11 cellular contexts compared by ENCODE assay signal in the genomic region with DNA sequence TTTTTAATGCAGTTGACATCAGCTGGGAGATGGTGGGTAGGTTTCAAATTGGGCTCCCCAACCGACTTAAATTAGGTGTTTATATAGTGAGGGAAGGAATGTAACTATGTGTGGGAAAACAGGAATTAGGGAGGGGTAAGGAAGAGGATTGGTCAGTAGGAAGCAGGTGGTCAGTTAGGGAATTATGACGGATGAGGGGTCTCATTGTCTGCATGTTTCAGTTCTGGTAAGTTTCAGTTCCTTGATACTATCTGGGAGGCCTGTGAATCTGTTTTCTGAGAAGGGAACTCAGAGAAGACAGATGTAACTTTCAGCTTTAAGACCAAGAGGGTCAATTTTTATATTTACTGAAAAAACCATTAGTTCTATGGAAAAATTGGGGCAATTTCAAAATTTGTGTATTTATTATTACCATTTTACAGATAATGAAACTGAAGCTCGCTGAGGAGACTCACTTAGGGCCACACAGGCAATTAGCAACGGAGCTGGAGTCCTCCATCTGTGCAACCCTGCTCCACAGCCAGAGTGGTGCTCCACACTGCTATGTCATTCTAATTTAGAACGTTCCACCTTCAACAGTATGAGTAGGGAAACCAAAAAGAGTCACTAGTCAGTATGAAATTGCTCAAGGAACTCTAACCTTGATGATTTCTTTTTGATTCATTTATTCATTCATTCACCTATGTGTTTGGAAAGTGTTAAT.
DNase-seq lines count a peak whose midpoint lies in the region; ATAC-seq lines count a peak whose summit lies in the region.
"Had no signal": no experiment of that assay in that cellular context is flagged by ENCODE, and none has a peak within 500 bp of the region (broad histone marks: within the 10 kb centered on the region; RNA-seq: fewer than 3 reads in every experiment).

No MANE protein-coding gene starts in this region.

- H3K36me3 Mint-ChIP-seq in memory B cell, result peaks cover 3% of the 10 kb centered on the region

- H3K9me3 Mint-ChIP-seq in memory B cell, result peaks cover 5% of the 10 kb centered on the region

- peaks cover 12% of the 10 kb centered on the region for H3K4me1 Mint-ChIP-seq in memory B cell
- H3K4me1 Mint-ChIP-seq: endodermal cell had no signal

- ATAC-seq in GM18868 (IDR thresholded peaks at IDR 0.05; ENCODE audit: unreplicated experiment), result peak; percentile 80
- ATAC-seq in GM21528 (IDR thresholded peaks at IDR 0.05; ENCODE audit: low FRiP score, unreplicated experiment), result peak; percentile 57
- peak; percentile 65 for ATAC-seq in HG03066 (IDR thresholded peaks at IDR 0.05; ENCODE audit: low read depth, unreplicated experiment)
- ATAC-seq in memory B cell (ENCODE audit: low read depth), result peak; percentile 53
- ATAC-seq: activated naive CD4-positive, alpha-beta T cell treated with anti-CD3 and anti-CD28 coated beads, Interleukin-2, amount 50 U/mL, for 72 hours; HCT116 had no signal

- H3K4me3 Mint-ChIP-seq in memory B cell, result no peak overlapping the region
- H3K4me3 Mint-ChIP-seq: endodermal cell had no signal

- H3K27ac Mint-ChIP-seq in memory B cell, result peak overlapping the region; percentile 10
- H3K27ac Mint-ChIP-seq: activated naive CD4-positive, alpha-beta T cell treated with anti-CD3 and anti-CD28 coated beads, Interleukin-2, amount 50 U/mL, for 72 hours; endodermal cell had no signal

- DNase-seq in memory B cell (ENCODE audit: low spot score in 2 of 2) (no peak), NCI-H2081 (lab: John Stamatoyannopoulos, UW) (no peak), NCI-H1417 treated with DMSO at 0.1 percent for 48 hours (lab: John Stamatoyannopoulos, UW) (no peak), T-helper 1 cell (no peak)
- DNase-seq: C1 segment of cervical spinal cord, endodermal cell had no signal

- H3K27me3 Mint-ChIP-seq in memory B cell, result no peaks in the 10 kb centered on the region
